Comparison of ENCODE assay signal across 24 cellular contexts in the genomic region with DNA sequence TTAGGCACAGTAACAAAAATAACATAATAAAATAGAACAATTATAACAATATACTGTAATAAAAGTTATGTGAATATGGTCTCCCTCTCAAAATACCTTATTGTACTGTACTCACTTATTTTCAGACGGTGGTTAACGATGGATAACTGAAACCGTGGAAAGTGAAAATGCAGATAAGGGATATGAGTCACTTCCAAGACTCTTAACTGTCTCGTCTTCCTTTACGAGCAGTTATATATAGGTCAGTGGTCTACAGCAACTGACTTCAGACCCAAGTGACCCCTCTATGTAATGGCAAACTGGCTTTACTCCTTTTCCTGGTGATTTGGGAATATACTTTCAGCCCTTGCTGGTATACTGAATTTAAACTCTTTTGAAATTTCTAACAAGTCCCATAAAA.
"Had no signal": no experiment of that assay in that cellular context is flagged by ENCODE, and none has a peak within 500 bp of the region (broad histone marks: within the 10 kb centered on the region; RNA-seq: fewer than 3 reads in every experiment).

No MANE protein-coding gene starts in this region.

- H3K4me1 Mint-ChIP-seq: immature natural killer cell; naive B cell; stimulated activated effector memory CD8-positive, alpha-beta T cell treated with anti-CD3 and anti-CD28 coated beads, Interleukin-12 subunit alpha, Interleukin-12 subunit beta, amount 100 ng/mL, for 72 hours had no signal

- H3K36me3 ChIP-seq: esophagus squamous epithelium, gastroesophageal sphincter, pancreas, suprapubic skin, thyroid gland had no signal

- H3K9me3 Mint-ChIP-seq: stimulated activated effector memory CD8-positive, alpha-beta T cell treated with anti-CD3 and anti-CD28 coated beads, Interleukin-12 subunit alpha, Interleukin-12 subunit beta, amount 100 ng/mL, for 72 hours; type B pancreatic cell had no signal

- H3K27ac Mint-ChIP-seq: immature natural killer cell; naive B cell; nephron; progenitor cell of endocrine pancreas; stimulated activated effector memory CD8-positive, alpha-beta T cell treated with anti-CD3 and anti-CD28 coated beads, Interleukin-12 subunit alpha, Interleukin-12 subunit beta, amount 100 ng/mL, for 72 hours; type B pancreatic cell had no signal

- H3K4me1 ChIP-seq: esophagus squamous epithelium, gastroesophageal sphincter, pancreas, suprapubic skin, thyroid gland had no signal

- H3K27ac ChIP-seq: esophagus squamous epithelium, gastroesophageal sphincter, pancreas, suprapubic skin, thyroid gland had no signal

- H3K36me3 Mint-ChIP-seq: immature natural killer cell; stimulated activated effector memory CD8-positive, alpha-beta T cell treated with anti-CD3 and anti-CD28 coated beads, Interleukin-12 subunit alpha, Interleukin-12 subunit beta, amount 100 ng/mL, for 72 hours; type B pancreatic cell had no signal

- H3K9me3 ChIP-seq: esophagus squamous epithelium, pancreas, thyroid gland had no signal

- H3K4me3 ChIP-seq: esophagus squamous epithelium, gastroesophageal sphincter, lung, pancreas, suprapubic skin, thyroid gland had no signal

- DNase-seq: dermis blood vessel endothelial cell; esophagus squamous epithelium; foreskin fibroblast; glutamatergic neuron; immature natural killer cell; kidney; left colon; left ventricle myocardium superior; mesendoderm; naive B cell; occipital lobe; pancreas; right cardiac atrium; small intestine; stimulated activated CD4-positive, alpha-beta T cell treated with anti-CD3 and anti-CD28 coated beads, Interleukin-2, amount 100 ng/mL, for 48 hours; stimulated activated naive CD8-positive, alpha-beta T cell treated with anti-CD3 and anti-CD28 coated beads, Interleukin-15, Interleukin-2, amounts not matched to agents 100 U/mL and 50 U/mL, for 24 hours; thyroid gland had no signal

- H3K4me3 Mint-ChIP-seq: immature natural killer cell; naive B cell; nephron; stimulated activated effector memory CD8-positive, alpha-beta T cell treated with anti-CD3 and anti-CD28 coated beads, Interleukin-12 subunit alpha, Interleukin-12 subunit beta, amount 100 ng/mL, for 72 hours; type B pancreatic cell had no signal

- H3K27me3 ChIP-seq: esophagus squamous epithelium, gastroesophageal sphincter, pancreas, suprapubic skin, thyroid gland had no signal

- H3K27me3 Mint-ChIP-seq: naive B cell, progenitor cell of endocrine pancreas, type B pancreatic cell had no signal
